Comparison of ENCODE assay signal across 19 cellular contexts in the genomic region with DNA sequence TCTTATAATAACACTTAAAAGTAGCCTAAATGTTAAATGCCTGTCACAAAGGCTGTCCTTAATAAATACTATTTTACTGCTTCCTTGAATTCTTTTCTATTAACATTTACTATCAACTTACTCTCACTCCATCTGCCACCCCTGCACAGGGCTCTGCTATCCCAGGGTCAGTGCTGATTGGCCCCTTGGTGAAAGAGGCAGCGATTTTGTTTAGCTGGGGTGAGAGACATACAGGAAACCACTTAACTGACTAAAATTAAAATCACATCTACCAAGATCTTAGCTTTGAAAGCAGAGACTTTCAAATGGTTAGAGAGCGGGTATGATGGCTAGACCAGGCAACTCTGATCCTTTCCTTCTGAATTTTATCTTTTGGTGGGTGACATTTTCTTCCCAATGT.
"Had no signal": no experiment of that assay in that cellular context is flagged by ENCODE, and none has a peak within 500 bp of the region (broad histone marks: within the 10 kb centered on the region; RNA-seq: fewer than 3 reads in every experiment).

No MANE protein-coding gene starts in this region.

- DNase-seq: activated CD4-positive, alpha-beta T cell treated with anti-CD3 and anti-CD28 coated beads for 1 hour; activated gamma-delta T cell; adrenal gland; cerebellar nuclear complex; effector CD8-positive, alpha-beta T cell; gastrocnemius medialis; head of caudate nucleus; kidney; nephron progenitor cell; nucleus accumbens; posterior cingulate gyrus; sigmoid colon; stimulated activated CD4-positive, alpha-beta T cell treated with anti-CD3 and anti-CD28 coated beads, Interleukin-4, amount 100 ng/mL, for 4 hours; testis; WERI-Rb-1 had no signal

- H3K4me1 ChIP-seq: adrenal gland, gastrocnemius medialis, sigmoid colon, testis had no signal

- H3K27me3 ChIP-seq: adrenal gland, gastrocnemius medialis, sigmoid colon, testis had no signal

- H3K4me3 ChIP-seq: adrenal gland, gastrocnemius medialis, lung, sigmoid colon, testis had no signal

- H3K9me3 ChIP-seq: adrenal gland, gastrocnemius medialis, sigmoid colon, testis had no signal

- H3K36me3 ChIP-seq: adrenal gland, gastrocnemius medialis, sigmoid colon, WERI-Rb-1 had no signal

- H3K27ac ChIP-seq: adrenal gland, gastrocnemius medialis, sigmoid colon, testis, WERI-Rb-1 had no signal

- ATAC-seq: esophagus mucosa; gastrocnemius medialis; left lobe of liver; stimulated activated memory B cell treated with anti-CD40 and anti-IgM and Interleukin-4, amounts not matched to agents 10 μg/mL and 1 μg/mL and 100 μg/mL, for 72 hours had no signal
